In the genomic region with DNA sequence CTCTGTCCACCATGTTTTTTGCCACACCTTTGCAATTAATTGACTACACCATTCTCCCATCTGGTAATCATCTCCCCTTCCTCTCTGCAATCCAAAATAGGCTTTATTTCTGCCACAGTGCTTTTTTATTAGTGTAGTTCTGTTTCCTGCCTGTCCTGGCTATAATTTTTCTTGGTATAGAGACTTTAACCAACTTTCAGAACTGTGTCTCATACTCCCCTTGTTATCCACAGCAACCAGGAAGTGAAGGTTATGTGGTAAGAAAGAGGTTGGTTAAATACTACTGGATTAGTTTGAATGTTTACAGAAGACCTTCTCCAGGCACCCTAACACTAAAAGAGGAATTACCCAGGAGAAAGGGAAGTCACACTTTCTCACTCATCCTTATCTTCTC, we compare ENCODE assay signal across 25 cellular contexts. TPM values are rescaled to one million over a fixed set of nuclear protein-coding genes. Genes with fewer than 3 reads are reported as not detected.
DNase-seq lines count a peak whose midpoint lies in the region; ATAC-seq, FAIRE-seq and TF ChIP-seq lines count a peak whose summit lies in the region.
"Had no signal": no experiment of that assay in that cellular context is flagged by ENCODE, and none has a peak within 500 bp of the region (broad histone marks: within the 10 kb centered on the region; RNA-seq: fewer than 3 reads in every experiment).

No MANE protein-coding gene starts in this region.

- no peak overlapping the region for H3K56ac ChIP-seq in IMR-90 (ENCODE audit: extremely low read depth, insufficient read depth, low read length)

- no peak overlapping the region for H2BK15ac ChIP-seq in IMR-90 (ENCODE audit: low read depth, low read length)

- H3K27me3 Mint-ChIP-seq in activated CD8-positive, alpha-beta T cell treated with anti-CD3 and anti-CD28 coated beads, Interleukin-2, amount 10 ng/mL, durations not matched to agents 7 days and 5 days (ENCODE audit: low read depth) = peaks cover under 1% of the 10 kb centered on the region
- no peaks in the 10 kb centered on the region for H3K27me3 Mint-ChIP-seq in activated CD8-positive, alpha-beta T cell treated with anti-CD3 and anti-CD28 coated beads for 36 hours
- peaks cover 0 to 6% of the 10 kb centered on the region in 2 donors for H3K27me3 Mint-ChIP-seq in stimulated activated naive B cell treated with anti-CD40 and anti-IgM and Interleukin-4, amounts not matched to agents 10 μg/mL and 1 μg/mL and 100 μg/mL, for 72 hours
- H3K27me3 Mint-ChIP-seq: activated CD4-positive, alpha-beta T cell treated with anti-CD3 and anti-CD28 coated beads, Interleukin-2, amount 10 ng/mL, durations not matched to agents 7 days and 5 days; CD4-positive, alpha-beta memory T cell; memory B cell had no signal

- H2BK20ac ChIP-seq in IMR-90 (ENCODE audit: low read depth, low read length) = peak overlapping the region; percentile 33; the same call in 1 of the 2 replicates

- CTCF ChIA-PET in activated CD8-positive, alpha-beta T cell treated with anti-CD3 and anti-CD28 coated beads, Interleukin-2, amount 10 ng/mL, durations not matched to agents 7 days and 5 days (lab: Charles Lee) = interaction anchor here (1.1 to 2.6 kb wide), 2 partner anchors 18 to 480 kb away, joined by 4 to 7 read pairs; a partner anchor contains a TSS
- CTCF ChIA-PET in activated CD8-positive, alpha-beta T cell treated with anti-CD3 and anti-CD28 coated beads for 36 hours (lab: Charles Lee) = no interaction called here
- CTCF ChIA-PET in IMR-90 (lab: Yijun Ruan, JAX) (no interaction called here), OCI-LY7 (lab: Charles Lee; ENCODE audit: unreplicated experiment) (no interaction called here)

- no peak overlapping the region for H4K5ac ChIP-seq in IMR-90 (ENCODE audit: low read depth, low read length)

- H3K9ac ChIP-seq in IMR-90 (ENCODE audit: low read depth, low read length) = no peak overlapping the region

- H3K9me1 ChIP-seq in IMR-90 (ENCODE audit: insufficient read depth, low read length) = no peaks in the 10 kb centered on the region; the same call in 1 of the 2 replicates

- H2AK9ac ChIP-seq in IMR-90 (replicated peaks; ENCODE audit: low read depth, low read length, poor library complexity) = no peak overlapping the region

- dilution Hi-C loops in IMR-90 (cut with HindIII; ENCODE audit: low sequenced_read_pairs, unreplicated experiment) = no loop called here

- peaks cover 37% of the 10 kb centered on the region for H3K4me1 Mint-ChIP-seq in activated CD8-positive, alpha-beta T cell treated with anti-CD3 and anti-CD28 coated beads, Interleukin-2, amount 10 ng/mL, durations not matched to agents 7 days and 5 days (ENCODE audit: low read depth)
- H3K4me1 Mint-ChIP-seq in activated CD8-positive, alpha-beta T cell treated with anti-CD3 and anti-CD28 coated beads for 36 hours (ENCODE audit: low read depth) = peaks cover 25% of the 10 kb centered on the region
- H3K4me1 Mint-ChIP-seq in stimulated activated naive B cell treated with anti-CD40 and anti-IgM and Interleukin-4, amounts not matched to agents 10 μg/mL and 1 μg/mL and 100 μg/mL, for 72 hours = peaks cover 32 to 36% of the 10 kb centered on the region in 2 donors
- H3K4me1 Mint-ChIP-seq: GM23338, WTC11 had no signal

- 0 out of 2 replicates have a peak overlapping the region, but pooled peaks have one; percentile 22 for H3K14ac ChIP-seq in IMR-90 (replicated peaks; ENCODE audit: low read depth, low read length)

- POLR2A ChIA-PET in activated CD8-positive, alpha-beta T cell treated with anti-CD3 and anti-CD28 coated beads, Interleukin-2, amount 10 ng/mL, durations not matched to agents 7 days and 5 days (lab: Charles Lee) = no interaction called here
- POLR2A ChIA-PET in activated CD8-positive, alpha-beta T cell treated with anti-CD3 and anti-CD28 coated beads for 36 hours (lab: Charles Lee) = no interaction called here
- POLR2A ChIA-PET in IMR-90 (lab: Charles Lee; ENCODE audit: unreplicated experiment) = no interaction called here
- POLR2A ChIA-PET in OCI-LY7 (lab: Charles Lee) = interaction anchor here (0.7 kb wide), 1 partner anchor 1000 kb away, joined by 3 read pairs; no protein-coding TSS in a partner anchor

- TF ChIP-seq CTCF in activated CD8-positive, alpha-beta T cell treated with anti-CD3 and anti-CD28 coated beads for 36 hours (IDR thresholded peaks at IDR 0.05) = no peak
- TF ChIP-seq CTCF in IMR-90 (conservative IDR thresholded peaks at IDR 0.05; ENCODE audit: low read depth, low read length) = no peak
- no peak for TF ChIP-seq CTCF in OCI-LY7 (conservative IDR thresholded peaks at IDR 0.05; ENCODE audit: low read length)
- no peak for TF ChIP-seq CTCF in D721Med (IDR thresholded peaks at IDR 0.05; ENCODE audit: insufficient read depth, missing control alignments)

- no peak overlapping the region for H3K4me3 Mint-ChIP-seq in activated CD8-positive, alpha-beta T cell treated with anti-CD3 and anti-CD28 coated beads, Interleukin-2, amount 10 ng/mL, durations not matched to agents 7 days and 5 days
- no peak overlapping the region for H3K4me3 Mint-ChIP-seq in activated CD8-positive, alpha-beta T cell treated with anti-CD3 and anti-CD28 coated beads for 36 hours
- no peak overlapping the region for H3K4me3 Mint-ChIP-seq in stimulated activated naive B cell treated with anti-CD40 and anti-IgM and Interleukin-4, amounts not matched to agents 10 μg/mL and 1 μg/mL and 100 μg/mL, for 72 hours
- H3K4me3 Mint-ChIP-seq: activated CD4-positive, alpha-beta T cell treated with anti-CD3 and anti-CD28 coated beads, Interleukin-2, amount 10 ng/mL, durations not matched to agents 7 days and 5 days; activated T-cell treated with anti-CD3 and anti-CD28 coated beads, Interleukin-2, amount 50 U/mL, for 72 hours; CD4-positive, alpha-beta memory T cell; GM23338; memory B cell; WTC11 had no signal

- 0 out of 2 replicates have a peak overlapping the region, but pooled peaks have one; percentile 10 for H3K4ac ChIP-seq in IMR-90 (ENCODE audit: low read depth, low read length)

- H3K4me1 ChIP-seq in IMR-90 (ENCODE audit: control insufficient read depth, insufficient read depth, low read length) (no peaks in the 10 kb centered on the region), OCI-LY7 (ENCODE audit: insufficient read depth, low read length, poor library complexity, severe bottlenecking) (peaks cover 5% of the 10 kb centered on the region)
- H3K4me1 ChIP-seq: testis, uterus had no signal

- no peaks in the 10 kb centered on the region for H3K79me1 ChIP-seq in IMR-90 (ENCODE audit: low read depth in 1 of 2, low read length in 2 of 2)

- no peak overlapping the region for H3K4me2 ChIP-seq in IMR-90 (ENCODE audit: low read depth, low read length)
- no peak overlapping the region for H3K4me2 ChIP-seq in OCI-LY7 (ENCODE audit: low read length)
- H3K4me2 ChIP-seq: GM23338 had no signal

- no peaks in the 10 kb centered on the region for H3K79me2 ChIP-seq in OCI-LY7 (ENCODE audit: insufficient read depth, low read depth, low read length)

- no peak overlapping the region; the same call in 1 of the 2 replicates for H3K18ac ChIP-seq in IMR-90 (ENCODE audit: low read depth, low read length)

- H3K36me3 Mint-ChIP-seq in activated CD8-positive, alpha-beta T cell treated with anti-CD3 and anti-CD28 coated beads, Interleukin-2, amount 10 ng/mL, durations not matched to agents 7 days and 5 days (ENCODE audit: low read depth) = peaks cover 12% of the 10 kb centered on the region
- peaks cover 6% of the 10 kb centered on the region for H3K36me3 Mint-ChIP-seq in activated CD8-positive, alpha-beta T cell treated with anti-CD3 and anti-CD28 coated beads for 36 hours (ENCODE audit: low read depth)
- H3K36me3 Mint-ChIP-seq in stimulated activated naive B cell treated with anti-CD40 and anti-IgM and Interleukin-4, amounts not matched to agents 10 μg/mL and 1 μg/mL and 100 μg/mL, for 72 hours = peaks cover 12 to 18% of the 10 kb centered on the region in 2 donors

- no peaks in the 10 kb centered on the region for H3K27me3 ChIP-seq in IMR-90 (ENCODE audit: control insufficient read depth, insufficient read depth, low read length)
- H3K27me3 ChIP-seq: testis, uterus had no signal

- H3K36me3 ChIP-seq in IMR-90 (ENCODE audit: control insufficient read depth, insufficient read depth, low read length) (no peaks in the 10 kb centered on the region), OCI-LY7 (ENCODE audit: insufficient read depth, low read length) (no peaks in the 10 kb centered on the region)
- H3K36me3 ChIP-seq: uterus had no signal

- no peaks in the 10 kb centered on the region for H3K9me2 ChIP-seq in OCI-LY7 (ENCODE audit: insufficient read depth, low read length)

- no peak overlapping the region for H2BK5ac ChIP-seq in IMR-90 (ENCODE audit: low read depth, low read length, poor library complexity, severe bottlenecking)

- H3K27ac ChIP-seq in IMR-90 (ENCODE audit: insufficient read depth, low read length) (no peak overlapping the region), OCI-LY7 (ENCODE audit: low read depth, low read length, poor library complexity, severe bottlenecking) (no peak overlapping the region)
- H3K27ac ChIP-seq: testis, uterus had no signal

- 0 out of 4 replicates have a peak overlapping the region, but pooled peaks of 1 of the 2 experiments have one; percentile 15 for H4K8ac ChIP-seq in IMR-90 (ENCODE audit: low read depth in 2 of 2, low read length in 2 of 2)

- peak overlapping the region; percentile 66 for H3K27ac Mint-ChIP-seq in activated CD8-positive, alpha-beta T cell treated with anti-CD3 and anti-CD28 coated beads, Interleukin-2, amount 10 ng/mL, durations not matched to agents 7 days and 5 days
- H3K27ac Mint-ChIP-seq in activated CD8-positive, alpha-beta T cell treated with anti-CD3 and anti-CD28 coated beads for 36 hours = no peak overlapping the region
- H3K27ac Mint-ChIP-seq in stimulated activated naive B cell treated with anti-CD40 and anti-IgM and Interleukin-4, amounts not matched to agents 10 μg/mL and 1 μg/mL and 100 μg/mL, for 72 hours = peak overlapping the region; percentile 32
- H3K27ac Mint-ChIP-seq: activated CD4-positive, alpha-beta T cell treated with anti-CD3 and anti-CD28 coated beads, Interleukin-2, amount 10 ng/mL, durations not matched to agents 7 days and 5 days; activated T-cell treated with anti-CD3 and anti-CD28 coated beads, Interleukin-2, amount 50 U/mL, for 72 hours; GM23338; memory B cell; WTC11 had no signal

- H3K4me3 ChIP-seq in IMR-90 (ENCODE audit: insufficient read depth, low read depth, low read length) = no peak overlapping the region
- no peak overlapping the region for H3K4me3 ChIP-seq in OCI-LY7 (ENCODE audit: low read depth, low read length, poor library complexity, severe bottlenecking)
- H3K4me3 ChIP-seq: GM23338, testis, uterus had no signal

- TF ChIP-seq POLR2A in IMR-90 (IDR thresholded peaks at IDR 0.05; ENCODE audit: low read depth, low read length) = no peak

- H4K91ac ChIP-seq in IMR-90 (ENCODE audit: insufficient read depth, low read depth, low read length) = no peak overlapping the region

- H2AK5ac ChIP-seq in IMR-90 (ENCODE audit: low read depth, low read length) = no peak overlapping the region

- H3K9me3 Mint-ChIP-seq in activated CD8-positive, alpha-beta T cell treated with anti-CD3 and anti-CD28 coated beads, Interleukin-2, amount 10 ng/mL, durations not matched to agents 7 days and 5 days (ENCODE audit: insufficient read depth) = peaks cover 10% of the 10 kb centered on the region
- H3K9me3 Mint-ChIP-seq in activated CD8-positive, alpha-beta T cell treated with anti-CD3 and anti-CD28 coated beads for 36 hours = peaks cover 4% of the 10 kb centered on the region
- peaks cover 6 to 8% of the 10 kb centered on the region in 2 donors for H3K9me3 Mint-ChIP-seq in stimulated activated naive B cell treated with anti-CD40 and anti-IgM and Interleukin-4, amounts not matched to agents 10 μg/mL and 1 μg/mL and 100 μg/mL, for 72 hours

- H2AFZ ChIP-seq in IMR-90 (replicated peaks; ENCODE audit: low read length, poor library complexity) (no peak overlapping the region), OCI-LY7 (ENCODE audit: low read length) (peak overlapping the region; percentile 10; the same call in 1 of the 2 replicates)
- H2AFZ ChIP-seq: GM23338 had no signal

- H4K20me1 ChIP-seq in IMR-90 (ENCODE audit: insufficient read depth, low read length) (no peaks in the 10 kb centered on the region), OCI-LY7 (ENCODE audit: insufficient read depth, low read length) (no peaks in the 10 kb centered on the region)

- no peak for FAIRE-seq in D721Med (lab: Jason Lieb, UNC)
- FAIRE-seq: A204.1 had no signal

- ATAC-seq in activated CD8-positive, alpha-beta T cell treated with anti-CD3 and anti-CD28 coated beads, Interleukin-2, amount 10 ng/mL, durations not matched to agents 7 days and 5 days = no peak
- no peak for ATAC-seq in activated CD8-positive, alpha-beta T cell treated with anti-CD3 and anti-CD28 coated beads for 36 hours
- ATAC-seq in IMR-90 (ENCODE audit: low read depth) (no peak), GM21515 (IDR thresholded peaks at IDR 0.05; ENCODE audit: unreplicated experiment) (no peak)
- peak in 1 of 2 donors; percentile 11 for ATAC-seq in stimulated activated naive B cell treated with anti-CD40 and anti-IgM and Interleukin-4, amounts not matched to agents 10 μg/mL and 1 μg/mL and 100 μg/mL, for 72 hours (replicated peaks)
- ATAC-seq: activated T-cell treated with anti-CD3 and anti-CD28 coated beads, Interleukin-2, amount 50 U/mL, for 72 hours; GM23338; left lobe of liver; sciatic nerve; WTC11 had no signal

- intact Hi-C loops in activated CD8-positive, alpha-beta T cell treated with anti-CD3 and anti-CD28 coated beads for 36 hours (cut with micrococcal nuclease) = no loop called here
- intact Hi-C loops in IMR-90 (cut with micrococcal nuclease) = no loop called here
- intact Hi-C loops in OCI-LY7 (cut with micrococcal nuclease; ENCODE audit: unreplicated experiment) = no loop called here

- no peak for DNase-seq in activated CD8-positive, alpha-beta T cell treated with anti-CD3 and anti-CD28 coated beads, Interleukin-2, amount 10 ng/mL, durations not matched to agents 7 days and 5 days
- no peak for DNase-seq in activated CD8-positive, alpha-beta T cell treated with anti-CD3 and anti-CD28 coated beads for 36 hours
- no peak for DNase-seq in IMR-90
- no peak for DNase-seq in OCI-LY7 (ENCODE audit: low spot score)
- DNase-seq in stimulated activated naive B cell treated with anti-CD40 and anti-IgM and Interleukin-4, amounts not matched to agents 10 μg/mL and 1 μg/mL and 100 μg/mL, for 72 hours = no peak
- no peak for DNase-seq in D721Med (ENCODE audit: insufficient read length, low spot score)
- DNase-seq in DMS153 (lab: John Stamatoyannopoulos, UW) = no peak
- DNase-seq: activated CD4-positive, alpha-beta T cell treated with anti-CD3 and anti-CD28 coated beads, Interleukin-2, amount 10 ng/mL, durations not matched to agents 7 days and 5 days; activated naive CD4-positive, alpha-beta T cell treated with Interleukin-2 at 50 U/mL for 16 hours; activated T-cell treated with anti-CD3 and anti-CD28 coated beads, Interleukin-2, amount 50 U/mL, for 72 hours; CD4-positive, alpha-beta memory T cell; NCI-H1417 treated with DMSO at 0.1 percent for 48 hours; NCI-H226; NCI-H748 treated with DMSO at 0.1 percent for 48 hours; stimulated activated CD4-positive, alpha-beta T cell treated with anti-CD3 and anti-CD28 coated beads, Interleukin-4, amount 100 ng/mL, for 24 hours; stimulated activated naive CD4-positive, alpha-beta T cell; testis; uterus had no signal

- TF ChIP-seq RAD21 in IMR-90 (IDR thresholded peaks at IDR 0.05; ENCODE audit: low read length) = no peak

- H3K9me3 ChIP-seq in IMR-90 (ENCODE audit: control insufficient read depth, insufficient read depth, low read length) = no peaks in the 10 kb centered on the region
- no peaks in the 10 kb centered on the region for H3K9me3 ChIP-seq in OCI-LY7 (ENCODE audit: low read length)
- H3K9me3 ChIP-seq: testis, uterus had no signal

- no peak overlapping the region for H3K23ac ChIP-seq in IMR-90 (ENCODE audit: low read depth, low read length)

- no TSS peak for BruUV-seq in IMR-90 (replicated peaks; lab: Mats Ljungman, UMichigan)
- no TSS peak for BruUV-seq in OCI-LY7 (replicated peaks; lab: Mats Ljungman, UMichigan)

- in situ Hi-C loops in IMR-90 (cut with MboI; ENCODE audit: low sequenced_read_pairs) = no loop called here

- no peak overlapping the region for H2BK120ac ChIP-seq in IMR-90 (ENCODE audit: low read depth, low read length)

RNA-seq across cellular contexts. Expression of a gene that starts 17.8 kb away (rescaled TPM):
- 1 to 10 TPM; 5.0 to 5.1 TPM for total RNA-seq in activated CD8-positive, alpha-beta T cell treated with anti-CD3 and anti-CD28 coated beads, Interleukin-2, amount 10 ng/mL, durations not matched to agents 7 days and 5 days
- total RNA-seq in activated CD8-positive, alpha-beta T cell treated with anti-CD3 and anti-CD28 coated beads for 36 hours = 1 to 10 TPM; 1.5 to 1.6 TPM
- total RNA-seq in IMR-90 (2012; rRNA removed) (19.7 and 23.6 TPM in 2 replicates), OCI-LY7 (2022) (0.44 and 0.53 TPM in 2 replicates)
- 10.8 and 13.4 TPM in 2 replicates for polyA plus RNA-seq in IMR-90 (2012; rRNA removed)
- polyA plus RNA-seq in IMR-90 (2012; cell fraction: cytosol; rRNA removed) = 3.0 and 3.2 TPM in 2 replicates
- 1.1 and 8.4 TPM in 2 replicates for polyA plus RNA-seq in IMR-90 (2012; cell fraction: nucleus; rRNA removed; ENCODE audit: low replicate concordance)
- total RNA-seq in OCI-LY7 (2014; rRNA removed; shearing (Covaris generic)) = 0.62 and 0.63 TPM in 2 replicates
